ENCODE assay signal across 16 cellular contexts in genomic region chr3:56917337-56917697, GRCh38.
DNase-seq lines count a peak whose midpoint lies in the region; ATAC-seq and FAIRE-seq lines count a peak whose summit lies in the region.
"Had no signal": no experiment of that assay in that cellular context is flagged by ENCODE, and none has a peak within 500 bp of the region (broad histone marks: within the 10 kb centered on the region; RNA-seq: fewer than 3 reads in every experiment).

No MANE protein-coding gene starts in this region.

- H3K36me3 Mint-ChIP-seq in activated CD4-positive, alpha-beta T cell treated with anti-CD3 and anti-CD28 coated beads, Interleukin-2, amount 10 ng/mL, durations not matched to agents 24 days and 14 days (ENCODE audit: low read depth): peaks cover 5% of the 10 kb centered on the region
- H3K36me3 Mint-ChIP-seq in activated naive CD8-positive, alpha-beta T cell: peaks cover 5% of the 10 kb centered on the region

- DNase-seq in activated CD4-positive, alpha-beta T cell treated with anti-CD3 and anti-CD28 coated beads, Interleukin-2, amount 10 ng/mL, durations not matched to agents 24 days and 14 days: peak; percentile 63
- no peak for DNase-seq in activated CD4-positive, alpha-beta T cell treated with anti-CD3 and anti-CD28 coated beads, Interleukin-2, amount 50 U/mL, for 48 hours
- DNase-seq in small intestine: no peak
- DNase-seq in NOMO-1 treated with DMSO at 0.1 percent for 48 hours (lab: John Stamatoyannopoulos, UW; ENCODE audit: unreplicated experiment): no peak
- no peak for DNase-seq in stimulated activated naive CD4-positive, alpha-beta T cell (lab: John Stamatoyannopoulos, UW)
- DNase-seq: Calu3, esophagus squamous epithelium, H9, NCI-H226, upper lobe of right lung had no signal

- no peaks in the 10 kb centered on the region for H3K9me3 ChIP-seq in KOPT-K1 (ENCODE audit: insufficient read depth, low read length, poor library complexity, severe bottlenecking)
- H3K9me3 ChIP-seq in small intestine (ENCODE audit: control insufficient read depth, low read depth): no peaks in the 10 kb centered on the region
- H3K9me3 ChIP-seq: A549, ascending aorta, esophagus squamous epithelium, upper lobe of right lung had no signal

- H3K9me3 Mint-ChIP-seq in activated CD4-positive, alpha-beta T cell treated with anti-CD3 and anti-CD28 coated beads, Interleukin-2, amount 10 ng/mL, durations not matched to agents 24 days and 14 days: no peaks in the 10 kb centered on the region
- H3K9me3 Mint-ChIP-seq in activated naive CD8-positive, alpha-beta T cell (ENCODE audit: low read depth): no peaks in the 10 kb centered on the region
- H3K9me3 Mint-ChIP-seq: H9 had no signal

- no peaks in the 10 kb centered on the region for H3K27me3 ChIP-seq in small intestine (ENCODE audit: control insufficient read depth in 2 of 2, insufficient read depth in 2 of 2, low read length in 2 of 2)
- H3K27me3 ChIP-seq: ascending aorta, esophagus squamous epithelium, upper lobe of right lung had no signal

- no peaks in the 10 kb centered on the region for H3K27me3 Mint-ChIP-seq in activated CD4-positive, alpha-beta T cell treated with anti-CD3 and anti-CD28 coated beads, Interleukin-2, amount 10 ng/mL, durations not matched to agents 24 days and 14 days
- H3K27me3 Mint-ChIP-seq in activated naive CD8-positive, alpha-beta T cell: no peaks in the 10 kb centered on the region

- H3K27ac ChIP-seq in KOPT-K1 (ENCODE audit: low read depth, low read length, poor library complexity, severe bottlenecking) (peak overlapping the region; percentile 89), small intestine (ENCODE audit: low read depth in 1 of 2, low read length in 1 of 2) (peak overlapping the region; percentile 48 to 53)
- H3K27ac ChIP-seq: A549, ascending aorta had no signal

- intact Hi-C loops in activated CD4-positive, alpha-beta T cell treated with anti-CD3 and anti-CD28 coated beads, Interleukin-2, amount 10 ng/mL, durations not matched to agents 24 days and 14 days (cut with micrococcal nuclease): loop anchor here (2.0 kb wide), 4 partner anchors 31 to 215 kb away; no protein-coding TSS in a partner anchor

- H3K36me3 ChIP-seq in KOPT-K1 (ENCODE audit: insufficient read depth, low read length) (no peaks in the 10 kb centered on the region), small intestine (ENCODE audit: control insufficient read depth in 2 of 2, insufficient read depth in 2 of 2, low read length in 2 of 2) (no peaks in the 10 kb centered on the region)
- H3K36me3 ChIP-seq: ascending aorta, esophagus squamous epithelium, upper lobe of right lung had no signal

- FAIRE-seq in small intestine (lab: Jason Lieb, UNC): no peak
- FAIRE-seq: A549 had no signal

- no peak overlapping the region for H3K4me3 ChIP-seq in small intestine (ENCODE audit: low read depth in 1 of 2, low read length in 2 of 2)
- H3K4me3 ChIP-seq: A549, ascending aorta, coronary artery, upper lobe of right lung had no signal

- no peak for ATAC-seq in GM18511 (IDR thresholded peaks at IDR 0.05; ENCODE audit: unreplicated experiment)
- ATAC-seq: A549 had no signal

- H3K4me1 Mint-ChIP-seq in activated CD4-positive, alpha-beta T cell treated with anti-CD3 and anti-CD28 coated beads, Interleukin-2, amount 10 ng/mL, durations not matched to agents 24 days and 14 days: peaks cover 75% of the 10 kb centered on the region
- peaks cover 81% of the 10 kb centered on the region for H3K4me1 Mint-ChIP-seq in activated naive CD8-positive, alpha-beta T cell (ENCODE audit: low read depth)

- H3K4me1 ChIP-seq in small intestine (ENCODE audit: control insufficient read depth in 2 of 2, insufficient read depth in 1 of 2, low read depth in 1 of 2, low read length in 1 of 2): peaks cover 0 to 6% of the 10 kb centered on the region in 2 donors
- H3K4me1 ChIP-seq: A549 had no signal

- peak overlapping the region; percentile 89 for H3K4me3 Mint-ChIP-seq in activated CD4-positive, alpha-beta T cell treated with anti-CD3 and anti-CD28 coated beads, Interleukin-2, amount 10 ng/mL, durations not matched to agents 24 days and 14 days
- peak overlapping the region; percentile 93 for H3K4me3 Mint-ChIP-seq in activated naive CD8-positive, alpha-beta T cell
- H3K4me3 Mint-ChIP-seq: H9 had no signal

- peak overlapping the region; percentile 90 for H3K27ac Mint-ChIP-seq in activated CD4-positive, alpha-beta T cell treated with anti-CD3 and anti-CD28 coated beads, Interleukin-2, amount 10 ng/mL, durations not matched to agents 24 days and 14 days
- peak overlapping the region; percentile 91 for H3K27ac Mint-ChIP-seq in activated naive CD8-positive, alpha-beta T cell

- 61 to 68% (median 63%) methylated on average over 4 of the region's 4 CpGs for WGBS in small intestine, 3 donors
